ENCODE assay signal across 11 cellular contexts in genomic region chr1:27594542-27595510, GRCh38. TPM values are rescaled to one million over a fixed set of nuclear protein-coding genes. Genes with fewer than 3 reads are reported as not detected.
DNase-seq lines count a peak whose midpoint lies in the region; ATAC-seq lines count a peak whose summit lies in the region.
"Had no signal": no experiment of that assay in that cellular context is flagged by ENCODE, and none has a peak within 500 bp of the region (broad histone marks: within the 10 kb centered on the region; RNA-seq: fewer than 3 reads in every experiment).

No MANE protein-coding gene starts in this region.

- no peak overlapping the region for H3K4me3 Mint-ChIP-seq in activated CD4-positive, alpha-beta T cell treated with anti-CD3 and anti-CD28 coated beads for 36 hours
- no peak overlapping the region for H3K4me3 Mint-ChIP-seq in activated naive CD8-positive, alpha-beta T cell treated with anti-CD3 and anti-CD28 coated beads for 36 hours
- H3K4me3 Mint-ChIP-seq in stimulated activated naive CD8-positive, alpha-beta T cell treated with anti-CD3 and anti-CD28 coated beads, Interleukin-15, amount 100 ng/mL, for 72 hours = no peak overlapping the region
- no peak overlapping the region for H3K4me3 Mint-ChIP-seq in activated T-helper 2 cell treated with anti-CD3 and anti-CD28 coated beads, Interferon-gamma antibody, Interleukin-2, Interleukin-4, amounts not matched to agents 10 μg/mL and 5 μg/mL and 100 μg/mL, durations not matched to agents 14 hours and 24 hours and 36 hours (ENCODE audit: low read depth)

- no peak overlapping the region for H3K27ac Mint-ChIP-seq in activated CD4-positive, alpha-beta T cell treated with anti-CD3 and anti-CD28 coated beads for 36 hours
- no peak overlapping the region for H3K27ac Mint-ChIP-seq in activated naive CD8-positive, alpha-beta T cell treated with anti-CD3 and anti-CD28 coated beads for 36 hours
- no peak overlapping the region for H3K27ac Mint-ChIP-seq in stimulated activated naive CD8-positive, alpha-beta T cell treated with anti-CD3 and anti-CD28 coated beads, Interleukin-15, amount 100 ng/mL, for 72 hours
- no peak overlapping the region for H3K27ac Mint-ChIP-seq in activated T-helper 2 cell treated with anti-CD3 and anti-CD28 coated beads, Interferon-gamma antibody, Interleukin-2, Interleukin-4, amounts not matched to agents 10 μg/mL and 5 μg/mL and 100 μg/mL, durations not matched to agents 14 hours and 24 hours and 36 hours

- CTCF ChIA-PET in activated CD4-positive, alpha-beta T cell treated with anti-CD3 and anti-CD28 coated beads for 36 hours (lab: Charles Lee) = interaction anchor here (0.7 to 2.0 kb wide), 9 partner anchors 9 to 200 kb away, joined by 3 to 10 read pairs (median 3); no protein-coding TSS in a partner anchor

- DNase-seq in activated CD4-positive, alpha-beta T cell treated with anti-CD3 and anti-CD28 coated beads for 36 hours = peak; percentile 51
- no peak for DNase-seq in activated CD4-positive, alpha-beta T cell treated with anti-CD3 and anti-CD28 coated beads for 48 hours
- DNase-seq in activated naive CD8-positive, alpha-beta T cell treated with anti-CD3 and anti-CD28 coated beads for 36 hours = peak; percentile 43
- DNase-seq in hepatic stellate cell (ENCODE audit: low spot score) (peak; percentile 74), SW 1271 (lab: John Stamatoyannopoulos, UW) (no peak)
- DNase-seq in stimulated activated naive CD8-positive, alpha-beta T cell treated with anti-CD3 and anti-CD28 coated beads, Interleukin-15, amount 100 ng/mL, for 72 hours = no peak
- DNase-seq in activated T-helper 2 cell treated with anti-CD3 and anti-CD28 coated beads, Interferon-gamma antibody, Interleukin-2, Interleukin-4, amounts not matched to agents 10 μg/mL and 5 μg/mL and 100 μg/mL, durations not matched to agents 14 hours and 24 hours and 36 hours (ENCODE audit: low spot score) = no peak
- DNase-seq: left colon; NCI-H187; stimulated activated CD4-positive, alpha-beta T cell treated with anti-CD3 and anti-CD28 coated beads, Interleukin-4, amount 100 ng/mL, for 4 hours had no signal

- POLR2A ChIA-PET in activated CD4-positive, alpha-beta T cell treated with anti-CD3 and anti-CD28 coated beads for 36 hours (lab: Charles Lee) = no interaction called here

- H3K36me3 Mint-ChIP-seq in activated CD4-positive, alpha-beta T cell treated with anti-CD3 and anti-CD28 coated beads for 36 hours (ENCODE audit: low read depth) = no peaks in the 10 kb centered on the region
- no peaks in the 10 kb centered on the region for H3K36me3 Mint-ChIP-seq in activated naive CD8-positive, alpha-beta T cell treated with anti-CD3 and anti-CD28 coated beads for 36 hours
- H3K36me3 Mint-ChIP-seq in activated T-helper 2 cell treated with anti-CD3 and anti-CD28 coated beads, Interferon-gamma antibody, Interleukin-2, Interleukin-4, amounts not matched to agents 10 μg/mL and 5 μg/mL and 100 μg/mL, durations not matched to agents 14 hours and 24 hours and 36 hours (ENCODE audit: low read depth) = no peaks in the 10 kb centered on the region

- no peaks in the 10 kb centered on the region for H3K9me3 Mint-ChIP-seq in activated CD4-positive, alpha-beta T cell treated with anti-CD3 and anti-CD28 coated beads for 36 hours (ENCODE audit: low read depth)
- H3K9me3 Mint-ChIP-seq in activated naive CD8-positive, alpha-beta T cell treated with anti-CD3 and anti-CD28 coated beads for 36 hours = no peaks in the 10 kb centered on the region
- H3K9me3 Mint-ChIP-seq in stimulated activated naive CD8-positive, alpha-beta T cell treated with anti-CD3 and anti-CD28 coated beads, Interleukin-15, amount 100 ng/mL, for 72 hours = no peaks in the 10 kb centered on the region
- H3K9me3 Mint-ChIP-seq in activated T-helper 2 cell treated with anti-CD3 and anti-CD28 coated beads, Interferon-gamma antibody, Interleukin-2, Interleukin-4, amounts not matched to agents 10 μg/mL and 5 μg/mL and 100 μg/mL, durations not matched to agents 14 hours and 24 hours and 36 hours = no peaks in the 10 kb centered on the region

- ATAC-seq in activated CD4-positive, alpha-beta T cell treated with anti-CD3 and anti-CD28 coated beads for 36 hours = peak; percentile 66
- ATAC-seq in stimulated activated naive CD8-positive, alpha-beta T cell treated with anti-CD3 and anti-CD28 coated beads, Interleukin-15, amount 100 ng/mL, for 72 hours = peak; percentile 69
- no peak for ATAC-seq in GM21576 (IDR thresholded peaks at IDR 0.05; ENCODE audit: unreplicated experiment)
- ATAC-seq: left colon had no signal

- intact Hi-C loops in activated CD4-positive, alpha-beta T cell treated with anti-CD3 and anti-CD28 coated beads for 36 hours (cut with DNase I, micrococcal nuclease) = no loop called here
- intact Hi-C loops in activated T-helper 2 cell treated with anti-CD3 and anti-CD28 coated beads, Interferon-gamma antibody, Interleukin-2, Interleukin-4, amounts not matched to agents 10 μg/mL and 5 μg/mL and 100 μg/mL, durations not matched to agents 14 hours and 24 hours and 36 hours (cut with micrococcal nuclease) = no loop called here

- H3K4me1 Mint-ChIP-seq in activated CD4-positive, alpha-beta T cell treated with anti-CD3 and anti-CD28 coated beads for 36 hours = peaks cover 14% of the 10 kb centered on the region
- peaks cover 11% of the 10 kb centered on the region for H3K4me1 Mint-ChIP-seq in activated naive CD8-positive, alpha-beta T cell treated with anti-CD3 and anti-CD28 coated beads for 36 hours
- no peaks in the 10 kb centered on the region for H3K4me1 Mint-ChIP-seq in stimulated activated naive CD8-positive, alpha-beta T cell treated with anti-CD3 and anti-CD28 coated beads, Interleukin-15, amount 100 ng/mL, for 72 hours
- H3K4me1 Mint-ChIP-seq in activated T-helper 2 cell treated with anti-CD3 and anti-CD28 coated beads, Interferon-gamma antibody, Interleukin-2, Interleukin-4, amounts not matched to agents 10 μg/mL and 5 μg/mL and 100 μg/mL, durations not matched to agents 14 hours and 24 hours and 36 hours (ENCODE audit: low read depth) = peaks cover 18% of the 10 kb centered on the region

- H3K27me3 Mint-ChIP-seq in activated CD4-positive, alpha-beta T cell treated with anti-CD3 and anti-CD28 coated beads for 36 hours = no peaks in the 10 kb centered on the region
- no peaks in the 10 kb centered on the region for H3K27me3 Mint-ChIP-seq in activated naive CD8-positive, alpha-beta T cell treated with anti-CD3 and anti-CD28 coated beads for 36 hours
- no peaks in the 10 kb centered on the region for H3K27me3 Mint-ChIP-seq in stimulated activated naive CD8-positive, alpha-beta T cell treated with anti-CD3 and anti-CD28 coated beads, Interleukin-15, amount 100 ng/mL, for 72 hours
- H3K27me3 Mint-ChIP-seq in activated T-helper 2 cell treated with anti-CD3 and anti-CD28 coated beads, Interferon-gamma antibody, Interleukin-2, Interleukin-4, amounts not matched to agents 10 μg/mL and 5 μg/mL and 100 μg/mL, durations not matched to agents 14 hours and 24 hours and 36 hours (ENCODE audit: low read depth) = no peaks in the 10 kb centered on the region

RNA-seq across cellular contexts. Expression of gene AHDC1, which starts 9.1 kb away (rescaled TPM):
- total RNA-seq in activated CD4-positive, alpha-beta T cell treated with anti-CD3 and anti-CD28 coated beads for 36 hours = 10 to 100 TPM; 10.3 to 12.1 TPM
- 10 to 100 TPM; 10.0 to 12.0 TPM for total RNA-seq in activated naive CD8-positive, alpha-beta T cell treated with anti-CD3 and anti-CD28 coated beads for 36 hours
- 28.5 and 29.3 TPM in 2 replicates for total RNA-seq in activated T-helper 2 cell treated with anti-CD3 and anti-CD28 coated beads, Interferon-gamma antibody, Interleukin-2, Interleukin-4, amounts not matched to agents 10 μg/mL and 5 μg/mL and 100 μg/mL, durations not matched to agents 14 hours and 24 hours and 36 hours

RNA-seq across cellular contexts. Expression of gene FGR, which starts 40.2 kb away (rescaled TPM):
- total RNA-seq in activated CD4-positive, alpha-beta T cell treated with anti-CD3 and anti-CD28 coated beads for 36 hours = under 1 TPM in 1 of 2 experiments, not detected in 1; 0.11 TPM
- under 1 TPM; 0.30 to 0.35 TPM for total RNA-seq in activated naive CD8-positive, alpha-beta T cell treated with anti-CD3 and anti-CD28 coated beads for 36 hours
- total RNA-seq in activated T-helper 2 cell treated with anti-CD3 and anti-CD28 coated beads, Interferon-gamma antibody, Interleukin-2, Interleukin-4, amounts not matched to agents 10 μg/mL and 5 μg/mL and 100 μg/mL, durations not matched to agents 14 hours and 24 hours and 36 hours = 0.07 and 0.25 TPM in 2 replicates

Comparison
In these comparisons a context has a peak if more than half of its experiments do, and no peak if none do; other contexts are left out.
1. DNase-seq: peak in activated CD4-positive, alpha-beta T cell treated with anti-CD3 and anti-CD28 coated beads for 36 hours (single experiment), activated naive CD8-positive, alpha-beta T cell treated with anti-CD3 and anti-CD28 coated beads for 36 hours (single experiment) and hepatic stellate cell (single experiment); none in activated CD4-positive, alpha-beta T cell treated with anti-CD3 and anti-CD28 coated beads for 48 hours (single experiment), stimulated activated naive CD8-positive, alpha-beta T cell treated with anti-CD3 and anti-CD28 coated beads, Interleukin-15, amount 100 ng/mL, for 72 hours (0 of 2), SW 1271 (0 of 2) and activated T-helper 2 cell treated with anti-CD3 and anti-CD28 coated beads, Interferon-gamma antibody, Interleukin-2, Interleukin-4, amounts not matched to agents 10 μg/mL and 5 μg/mL and 100 μg/mL, durations not matched to agents 14 hours and 24 hours and 36 hours (single experiment).